In genomic region chr19:16587031-16588023, GRCh38 we compare ENCODE assay signal across 8 cellular contexts. TPM values are rescaled to one million over a fixed set of nuclear protein-coding genes. Genes with fewer than 3 reads are reported as not detected.
DNase-seq lines count a peak whose midpoint lies in the region; ATAC-seq and TF ChIP-seq lines count a peak whose summit lies in the region.

No MANE protein-coding gene starts in this region.

- H2AFZ ChIP-seq in DND-41 (ENCODE audit: low read depth, low read length) (0 out of 2 replicates have a peak overlapping the region, but pooled peaks have one; percentile 5), fibroblast of lung (ENCODE audit: low read length) (no peak overlapping the region)

- H4K20me1 ChIP-seq in DND-41 (ENCODE audit: insufficient read depth, low read length) (peaks cover 77% of the 10 kb centered on the region), fibroblast of lung (ENCODE audit: control insufficient read depth, extremely low read depth, insufficient read depth, low read length) (peaks cover 10% of the 10 kb centered on the region)

- ATAC-seq in DND-41 (ENCODE audit: insufficient read depth, low read depth), result peak; percentile 62
- peak; percentile 10 for ATAC-seq in sciatic nerve
- ATAC-seq in HG03469 (IDR thresholded peaks at IDR 0.05; ENCODE audit: unreplicated experiment), result no peak
- no peak for ATAC-seq in GM18519 (IDR thresholded peaks at IDR 0.05; ENCODE audit: low FRiP score, unreplicated experiment)

- H3K4me3 ChIP-seq in DND-41 (ENCODE audit: low read depth in 1 of 2, low read length in 2 of 2) (peak overlapping the region in 1 of 2 experiments; percentile 47; a peak in 2 of 4 replicates), fibroblast of lung (replicated peaks in 1 of 4; ENCODE audit: control extremely low read depth in 1 of 4, insufficient read depth in 1 of 4, low read depth in 3 of 4, low read length in 4 of 4) (peak overlapping the region in 1 of 4 experiments; percentile 6)

- peak overlapping the region; percentile 93 for H3K27ac ChIP-seq in DND-41 (ENCODE audit: low read length)
- H3K27ac ChIP-seq in fibroblast of lung (ENCODE audit: insufficient read depth, low read length), result no peak overlapping the region

- H3K27me3 ChIP-seq in DND-41 (ENCODE audit: insufficient read depth, low read length, poor library complexity) (no peaks in the 10 kb centered on the region), fibroblast of lung (ENCODE audit: control insufficient read depth, insufficient read depth, low read length) (no peaks in the 10 kb centered on the region)

- DNase-seq in DND-41, result peak; percentile 89
- peak; percentile 23 for DNase-seq in NCI-H146 treated with DMSO at 0.1 percent for 48 hours (lab: John Stamatoyannopoulos, UW; ENCODE audit: unreplicated experiment)
- DNase-seq in activated T-cell treated with anti-CD3 and anti-CD28 coated beads for 1 hour (ENCODE audit: low read depth), result peak; percentile 46
- peak; percentile 9 to 71 for DNase-seq in fibroblast of lung (ENCODE audit: low read depth in 2 of 2)
- no peak for DNase-seq in sciatic nerve (ENCODE audit: low spot score)
- no peak for DNase-seq in NCI-H1048 (lab: John Stamatoyannopoulos, UW)

- H3K9ac ChIP-seq in DND-41 (ENCODE audit: low read depth, low read length), result peak overlapping the region; percentile 54
- H3K9ac ChIP-seq in fibroblast of lung (ENCODE audit: insufficient read depth, low read length), result no peak overlapping the region

- no peak for TF ChIP-seq CTCF in DND-41 (IDR thresholded peaks at IDR 0.05; ENCODE audit: borderline replicate concordance, extremely low read depth, low read length, poor library complexity, severe bottlenecking)
- TF ChIP-seq CTCF in fibroblast of lung (conservative IDR thresholded peaks at IDR 0.05 in 1 of 2, IDR thresholded peaks at IDR 0.05 in 1 of 2; ENCODE audit: low read depth in 1 of 2, low read length in 2 of 2), result no peak

- H3K79me2 ChIP-seq in DND-41 (ENCODE audit: insufficient read depth, low read length), result peaks cover 90% of the 10 kb centered on the region
- H3K79me2 ChIP-seq in fibroblast of lung (ENCODE audit: control insufficient read depth, insufficient read depth, low read length), result peaks cover 88% of the 10 kb centered on the region

- H3K36me3 ChIP-seq in DND-41 (ENCODE audit: insufficient read depth, low read length) (peaks cover 4% of the 10 kb centered on the region; the same call in 1 of the 2 replicates), fibroblast of lung (ENCODE audit: control insufficient read depth, insufficient read depth, low read length) (no peaks in the 10 kb centered on the region)

- intact Hi-C loops in sciatic nerve (cut with DNase I), result no loop called here

- H3K4me1 ChIP-seq in DND-41 (ENCODE audit: insufficient read depth, low read length) (peaks cover 86% of the 10 kb centered on the region), fibroblast of lung (ENCODE audit: control insufficient read depth, extremely low read depth, insufficient read depth, low read length) (peaks cover 10% of the 10 kb centered on the region)

- H3K4me2 ChIP-seq in DND-41 (ENCODE audit: insufficient read depth, low read length), result peak overlapping the region; percentile 75
- peak overlapping the region; percentile 75 for H3K4me2 ChIP-seq in fibroblast of lung (ENCODE audit: extremely low read depth, insufficient read depth, low read length)

- H3K9me3 ChIP-seq in DND-41 (ENCODE audit: insufficient read depth, low read length, severe bottlenecking), result no peaks in the 10 kb centered on the region
- no peaks in the 10 kb centered on the region for H3K9me3 ChIP-seq in fibroblast of lung (ENCODE audit: control insufficient read depth, insufficient read depth, low read depth, low read length)

RNA-seq across cellular contexts. Expression of gene SLC35E1, which starts 15.1 kb away (rescaled TPM):
- 16.9 and 19.0 TPM in 2 replicates for total RNA-seq in fibroblast of lung
- polyA plus RNA-seq in fibroblast of lung, result 34.0 and 36.1 TPM in 2 replicates
- polyA plus RNA-seq in fibroblast of lung (2012), result 31.3 and 37.8 TPM in 2 replicates
- 81.7 and 90.8 TPM in 2 replicates for polyA minus RNA-seq in fibroblast of lung (ENCODE audit: low replicate concordance)
- total RNA-seq in sciatic nerve, result 33.2 TPM

RNA-seq across cellular contexts. Expression of gene MED26, which starts 40.7 kb away (rescaled TPM):
- total RNA-seq in fibroblast of lung, result 3.3 and 4.5 TPM in 2 replicates
- polyA plus RNA-seq in fibroblast of lung, result 3.7 TPM in 2 replicates
- 4.3 and 4.7 TPM in 2 replicates for polyA plus RNA-seq in fibroblast of lung (2012)
- 4.0 and 5.4 TPM in 2 replicates for polyA minus RNA-seq in fibroblast of lung (ENCODE audit: low replicate concordance)
- 11.4 TPM for total RNA-seq in sciatic nerve

RNA-seq across cellular contexts. Expression of gene CHERP, which starts 45.1 kb away (rescaled TPM):
- 4.4 and 6.1 TPM in 2 replicates for total RNA-seq in fibroblast of lung
- 2.4 and 5.2 TPM in 2 replicates for polyA plus RNA-seq in fibroblast of lung
- polyA plus RNA-seq in fibroblast of lung (2012), result 15.1 and 22.8 TPM in 2 replicates
- 16.6 and 21.2 TPM in 2 replicates for polyA minus RNA-seq in fibroblast of lung (ENCODE audit: low replicate concordance)
- total RNA-seq in sciatic nerve, result 36.9 TPM

Comparison
In these comparisons a context has a peak if more than half of its experiments do, and no peak if none do; other contexts are left out.
1. ATAC-seq: peak in DND-41 (single experiment) and sciatic nerve (single experiment); none in HG03469 (single experiment) and GM18519 (single experiment).
2. DNase-seq: peak in DND-41 (single experiment), NCI-H146 treated with DMSO at 0.1 percent for 48 hours (single experiment), activated T-cell treated with anti-CD3 and anti-CD28 coated beads for 1 hour (single experiment) and fibroblast of lung (2 of 2); none in sciatic nerve (single experiment) and NCI-H1048 (single experiment).